Comparison of ENCODE assay signal across 1 cellular context in genomic region chr21:35730325-35730724, GRCh38.
TF ChIP-seq lines count a peak whose summit lies in the region.

No MANE protein-coding gene starts in this region.

TF ChIP-seq in WTC11, 78 proteins besides CTCF, POLR2A, EP300 and RAD21 (continued from another document):
- TF ChIP-seq ZBTB43 (CRISPR knock-in tag; IDR thresholded peaks at IDR 0.05) (no peak), FOXP1 (CRISPR knock-in tag; IDR thresholded peaks at IDR 0.05; ENCODE audit: borderline replicate concordance) (no peak), NR3C1 (CRISPR knock-in tag; conservative IDR thresholded peaks at IDR 0.05; ENCODE audit: low read depth) (no peak), RELA (CRISPR knock-in tag; IDR thresholded peaks at IDR 0.05; ENCODE audit: borderline replicate concordance) (no peak), HMGXB4 (CRISPR knock-in tag; IDR thresholded peaks at IDR 0.05) (no peak), TEAD4 (CRISPR knock-in tag; IDR thresholded peaks at IDR 0.05) (no peak), ZNF396 (CRISPR knock-in tag; IDR thresholded peaks at IDR 0.05; ENCODE audit: borderline replicate concordance) (no peak), MLX (CRISPR knock-in tag; IDR thresholded peaks at IDR 0.05) (no peak)
